8 cellular contexts compared by ENCODE assay signal in genomic region chr5:110625376-110625999, GRCh38.
DNase-seq lines count a peak whose midpoint lies in the region; ATAC-seq, FAIRE-seq and TF ChIP-seq lines count a peak whose summit lies in the region.

No MANE protein-coding gene starts in this region.

- no peaks in the 10 kb centered on the region for H4K20me1 ChIP-seq in GM23338 (replicated peaks; ENCODE audit: insufficient read depth)
- H4K20me1 ChIP-seq in OCI-LY7 (ENCODE audit: insufficient read depth, low read length), result no peaks in the 10 kb centered on the region
- H4K20me1 ChIP-seq in endothelial cell of umbilical vein (replicated peaks; ENCODE audit: control insufficient read depth, extremely low read depth, insufficient read depth, low read length), result no peaks in the 10 kb centered on the region

- H3K36me3 ChIP-seq in GM23338 (ENCODE audit: insufficient read depth), result no peaks in the 10 kb centered on the region
- H3K36me3 ChIP-seq in OCI-LY7 (ENCODE audit: insufficient read depth, low read length), result no peaks in the 10 kb centered on the region
- no peaks in the 10 kb centered on the region for H3K36me3 ChIP-seq in endothelial cell of umbilical vein (ENCODE audit: control insufficient read depth in 2 of 2, extremely low read depth in 1 of 2, insufficient read depth in 2 of 2, low read length in 2 of 2)

- no peaks in the 10 kb centered on the region for H3K9me3 Mint-ChIP-seq in GM23338

- H3K4me3 ChIP-seq in AG04449 (ENCODE audit: low read depth, low read length) (no peak overlapping the region), GM23338 (no peak overlapping the region), OCI-LY7 (ENCODE audit: low read depth, low read length, poor library complexity, severe bottlenecking) (no peak overlapping the region), endothelial cell of umbilical vein (replicated peaks in 1 of 3; ENCODE audit: insufficient read depth in 1 of 3, low read depth in 1 of 3, low read length in 3 of 3) (no peak overlapping the region), retinal pigment epithelial cell (ENCODE audit: low read length) (no peak overlapping the region)

- peak; percentile 5 for TF ChIP-seq CTCF in AG04449 (IDR thresholded peaks at IDR 0.05; ENCODE audit: insufficient read depth, low read length, missing control alignments)
- peak in 1 of 2 experiments; percentile 81; a peak in 3 of 4 replicates for TF ChIP-seq CTCF in GM23338 (conservative IDR thresholded peaks at IDR 0.05; ENCODE audit: low read depth in 2 of 2)
- peak; percentile 86 for TF ChIP-seq CTCF in OCI-LY7 (conservative IDR thresholded peaks at IDR 0.05; ENCODE audit: low read length)
- TF ChIP-seq CTCF in endothelial cell of umbilical vein (IDR thresholded peaks at IDR 0.05; ENCODE audit: extremely low read depth in 1 of 2, insufficient read depth in 1 of 2, low read depth in 1 of 2, low read length in 2 of 2), result peak in 1 of 2 donors; percentile 12
- TF ChIP-seq CTCF in retinal pigment epithelial cell (conservative IDR thresholded peaks at IDR 0.05; ENCODE audit: low read depth, low read length), result peak; percentile 15

- no peak for ATAC-seq in GM23338
- ATAC-seq in HG02759 (IDR thresholded peaks at IDR 0.05; ENCODE audit: unreplicated experiment), result no peak

- H3K4me1 ChIP-seq in GM23338 (ENCODE audit: insufficient read depth) (no peaks in the 10 kb centered on the region), OCI-LY7 (ENCODE audit: insufficient read depth, low read length, poor library complexity, severe bottlenecking) (no peaks in the 10 kb centered on the region), endothelial cell of umbilical vein (ENCODE audit: control insufficient read depth, extremely low read depth, insufficient read depth, low read length) (no peaks in the 10 kb centered on the region)

- POLR2A ChIA-PET in AG04449 (lab: Yijun Ruan, JAX), result interaction anchor here (0.6 kb wide), 1 partner anchor 930 kb away, joined by 3 read pairs; no protein-coding TSS in a partner anchor
- POLR2A ChIA-PET in OCI-LY7 (lab: Charles Lee), result interaction anchor here (1.3 kb wide), 1 partner anchor 499 kb away, joined by 3 read pairs; no protein-coding TSS in a partner anchor
- POLR2A ChIA-PET in endothelial cell of umbilical vein (lab: Charles Lee), result no interaction called here

- dilution Hi-C loops in endothelial cell of umbilical vein (cut with MboI; ENCODE audit: extremely low pct_ligation_motif_present, low sequenced_read_pairs), result no loop called here

- H3K79me2 ChIP-seq in GM23338 (replicated peaks; ENCODE audit: insufficient read depth) (no peaks in the 10 kb centered on the region), OCI-LY7 (ENCODE audit: insufficient read depth, low read depth, low read length) (no peaks in the 10 kb centered on the region), endothelial cell of umbilical vein (ENCODE audit: control insufficient read depth, insufficient read depth, low read length) (no peaks in the 10 kb centered on the region)

- intact Hi-C loops in OCI-LY7 (cut with micrococcal nuclease; ENCODE audit: unreplicated experiment), result loop anchor here (10.0 kb wide), 1 partner anchor 931 kb away; no protein-coding TSS in a partner anchor
- intact Hi-C loops in endothelial cell of umbilical vein (cut with micrococcal nuclease), result loop anchor here (1.0 to 10.0 kb wide), 2 partner anchors 936 to 1041 kb away; partner anchors contain the start of gene MAN2A1

- no peak for TF ChIP-seq POLR2A in endothelial cell of umbilical vein (IDR thresholded peaks at IDR 0.05; ENCODE audit: low read depth, low read length)

- H3K27ac Mint-ChIP-seq in GM23338, result no peak overlapping the region

- H3K27ac ChIP-seq in GM23338 (ENCODE audit: low read depth) (no peak overlapping the region), OCI-LY7 (ENCODE audit: low read depth, low read length, poor library complexity, severe bottlenecking) (no peak overlapping the region), endothelial cell of umbilical vein (ENCODE audit: insufficient read depth, low read depth, low read length) (no peak overlapping the region)

- H3F3A ChIP-seq in GM23338 (replicated peaks; ENCODE audit: low read depth), result no peaks in the 10 kb centered on the region

- CTCF ChIA-PET in AG04449 (lab: Yijun Ruan, JAX) (interaction anchor here (0.6 to 3.4 kb wide), 18 partner anchors 10 to 1983 kb away, joined by 3 to 40 read pairs (median 4); no protein-coding TSS in a partner anchor), OCI-LY7 (lab: Charles Lee; ENCODE audit: unreplicated experiment) (no interaction called here), endothelial cell of umbilical vein (lab: Charles Lee) (interaction anchor here (0.6 to 2.7 kb wide), 22 partner anchors 11 to 1985 kb away, joined by 3 to 52 read pairs (median 3); partner anchors contain the start of gene MAN2A1)

- FAIRE-seq in endothelial cell of umbilical vein (lab: Jason Lieb, UNC), result no peak

- H3K4me3 Mint-ChIP-seq in GM23338, result no peak overlapping the region

- H3K27me3 Mint-ChIP-seq in GM23338 (ENCODE audit: insufficient read depth, low read depth, poor library complexity), result no peaks in the 10 kb centered on the region

- BruUV-seq in OCI-LY7 (replicated peaks; lab: Mats Ljungman, UMichigan), result no TSS peak
- BruUV-seq in endothelial cell of umbilical vein (replicated peaks; lab: Mats Ljungman, UMichigan), result no TSS peak

- H3K36me3 Mint-ChIP-seq in GM23338 (ENCODE audit: low read depth), result no peaks in the 10 kb centered on the region

- H3K4me2 ChIP-seq in GM23338 (no peak overlapping the region), OCI-LY7 (ENCODE audit: low read length) (no peak overlapping the region), endothelial cell of umbilical vein (ENCODE audit: insufficient read depth, low read length) (no peak overlapping the region)

- H2AFZ ChIP-seq in GM23338 (no peak overlapping the region), OCI-LY7 (ENCODE audit: low read length) (no peak overlapping the region), endothelial cell of umbilical vein (ENCODE audit: low read depth, low read length) (no peak overlapping the region)

- H3K27me3 ChIP-seq in GM23338 (ENCODE audit: insufficient read depth) (no peaks in the 10 kb centered on the region), endothelial cell of umbilical vein (ENCODE audit: control insufficient read depth in 2 of 2, insufficient read depth in 2 of 2, low read length in 2 of 2) (no peaks in the 10 kb centered on the region)

- no peaks in the 10 kb centered on the region for H3K9me1 ChIP-seq in endothelial cell of umbilical vein (replicated peaks; ENCODE audit: control insufficient read depth, extremely low read depth, insufficient read depth, low read length)

- DNase-seq in AG04449 (ENCODE audit: low read depth, low spot score) (no peak), GM23338 (ENCODE audit: low spot score) (peak; percentile 67), OCI-LY7 (ENCODE audit: low spot score) (peak; percentile 56), endothelial cell of umbilical vein (ENCODE audit: low read depth, low spot score) (peak; percentile 33), retinal pigment epithelial cell (ENCODE audit: low read depth) (peak; percentile 4), GM19238 (ENCODE audit: insufficient read length, low spot score) (no peak), amygdala (lab: John Stamatoyannopoulos, UW) (no peak)

- H3K9me2 ChIP-seq in GM23338 (ENCODE audit: insufficient read depth), result no peaks in the 10 kb centered on the region
- no peaks in the 10 kb centered on the region for H3K9me2 ChIP-seq in OCI-LY7 (ENCODE audit: insufficient read depth, low read length)

- no peaks in the 10 kb centered on the region for H3K4me1 Mint-ChIP-seq in GM23338

- H3K9ac ChIP-seq in endothelial cell of umbilical vein (replicated peaks; ENCODE audit: extremely low read depth, insufficient read depth, low read length), result no peak overlapping the region

- H3K9me3 ChIP-seq in OCI-LY7 (ENCODE audit: low read length), result no peaks in the 10 kb centered on the region
- H3K9me3 ChIP-seq in endothelial cell of umbilical vein (replicated peaks; ENCODE audit: control insufficient read depth, insufficient read depth, low read length), result no peaks in the 10 kb centered on the region

TF ChIP-seq in endothelial cell of umbilical vein, 7 proteins besides CTCF, POLR2A, EP300 and RAD21:
- TF ChIP-seq GATA2 (IDR thresholded peaks at IDR 0.05; ENCODE audit: insufficient read depth, insufficient read length, low read depth, low read length) (no peak), MYC (IDR thresholded peaks at IDR 0.05; ENCODE audit: low read depth, low read length) (no peak), MAX (IDR thresholded peaks at IDR 0.05; ENCODE audit: insufficient read depth, insufficient read length) (no peak), JUN (IDR thresholded peaks at IDR 0.05; ENCODE audit: borderline replicate concordance, insufficient read depth, insufficient read length, low read depth) (no peak)

Comparison
In these comparisons a context has a peak if more than half of its experiments do, and no peak if none do; other contexts are left out.
1. DNase-seq: peak in GM23338 (single experiment), OCI-LY7 (single experiment), endothelial cell of umbilical vein (single experiment) and retinal pigment epithelial cell (single experiment); none in AG04449 (single experiment), GM19238 (single experiment) and amygdala (0 of 56).